In genomic region chr4:56048621-56049427, GRCh38 we compare ENCODE assay signal across 8 cellular contexts.
A peak's percentile ranks its signal among the peaks of the same experiment; 100 is the strongest.
DNase-seq lines count a peak whose midpoint lies in the region; ATAC-seq and TF ChIP-seq lines count a peak whose summit lies in the region.

No MANE protein-coding gene starts in this region.

- peaks cover 9% of the 10 kb centered on the region for H3K4me1 Mint-ChIP-seq in activated naive CD4-positive, alpha-beta T cell treated with anti-CD3 and anti-CD28 coated beads for 36 hours (ENCODE audit: low read depth)
- H3K4me1 Mint-ChIP-seq in glutamatergic neuron (ENCODE audit: low read depth, unreplicated experiment) = peaks cover 18% of the 10 kb centered on the region

- H3K27ac Mint-ChIP-seq in activated naive CD4-positive, alpha-beta T cell treated with anti-CD3 and anti-CD28 coated beads for 36 hours = no peak overlapping the region
- H3K27ac Mint-ChIP-seq in glutamatergic neuron (ENCODE audit: unreplicated experiment) = peak overlapping the region; percentile 94

- H3K9ac ChIP-seq in NT2/D1 (ENCODE audit: insufficient read length, low read depth) = peak overlapping the region; percentile 84

- TF ChIP-seq CTCF in glutamatergic neuron (IDR thresholded peaks at IDR 0.05; ENCODE audit: partially characterized antibody, unreplicated experiment) (no peak), omental fat pad (IDR thresholded peaks at IDR 0.05) (no peak)

- H3K27me3 Mint-ChIP-seq in activated naive CD4-positive, alpha-beta T cell treated with anti-CD3 and anti-CD28 coated beads for 36 hours (ENCODE audit: low read depth) = peaks cover 46% of the 10 kb centered on the region
- H3K27me3 Mint-ChIP-seq in glutamatergic neuron (ENCODE audit: unreplicated experiment) = peaks cover 12% of the 10 kb centered on the region

- no peaks in the 10 kb centered on the region for H3K9me3 Mint-ChIP-seq in activated naive CD4-positive, alpha-beta T cell treated with anti-CD3 and anti-CD28 coated beads for 36 hours
- peaks cover 12% of the 10 kb centered on the region for H3K9me3 Mint-ChIP-seq in glutamatergic neuron (ENCODE audit: unreplicated experiment)

- intact Hi-C loops in activated naive CD4-positive, alpha-beta T cell treated with anti-CD3 and anti-CD28 coated beads for 36 hours (cut with micrococcal nuclease) = loop anchor here (1.0 to 2.0 kb wide), 3 partner anchors 54 to 252 kb away; partner anchors contain the start of gene CEP135

- H3K4me3 ChIP-seq in NT2/D1 (ENCODE audit: insufficient read length, low read depth) = peak overlapping the region; percentile 66

- ATAC-seq in GM21423 (IDR thresholded peaks at IDR 0.05; ENCODE audit: unreplicated experiment) (peak; percentile 98), omental fat pad (ENCODE audit: low FRiP score) (peak; percentile 80)

- CTCF ChIA-PET in activated naive CD4-positive, alpha-beta T cell treated with anti-CD3 and anti-CD28 coated beads for 36 hours (lab: Charles Lee) = interaction anchor here (2.6 kb wide), 1 partner anchor 101 kb away, joined by 13 read pairs; the partner anchor contains the start of gene CEP135

- peak overlapping the region; percentile 70 for H3K4me3 Mint-ChIP-seq in activated naive CD4-positive, alpha-beta T cell treated with anti-CD3 and anti-CD28 coated beads for 36 hours
- peak overlapping the region; percentile 86 for H3K4me3 Mint-ChIP-seq in glutamatergic neuron (ENCODE audit: unreplicated experiment)

- H3K4me1 ChIP-seq in NT2/D1 (ENCODE audit: insufficient read depth, insufficient read length) = no peaks in the 10 kb centered on the region

- H3K36me3 ChIP-seq in NT2/D1 (ENCODE audit: insufficient read depth, insufficient read length, low read length) = no peaks in the 10 kb centered on the region

- DNase-seq in Daoy (ENCODE audit: low read depth) (peak; percentile 67), HPDE6-E6E7 (ENCODE audit: extremely low spot score) (peak; percentile 37), NT2/D1 (ENCODE audit: low read depth, low spot score) (peak; percentile 11), glutamatergic neuron (peak; percentile 88), omental fat pad (ENCODE audit: low spot score) (no peak), SIG-M5 treated with dmso at 0.1 percent for 504 hours (lab: John Stamatoyannopoulos, UW; ENCODE audit: unreplicated experiment) (no peak)
- DNase-seq in activated naive CD4-positive, alpha-beta T cell treated with anti-CD3 and anti-CD28 coated beads for 36 hours = peak; percentile 66

- no peaks in the 10 kb centered on the region for H3K27me3 ChIP-seq in NT2/D1 (ENCODE audit: insufficient read depth, insufficient read length)

- H3K9me3 ChIP-seq in NT2/D1 (ENCODE audit: insufficient read depth, low read length) = no peaks in the 10 kb centered on the region

- H3K36me3 Mint-ChIP-seq in activated naive CD4-positive, alpha-beta T cell treated with anti-CD3 and anti-CD28 coated beads for 36 hours (ENCODE audit: low read depth) = no peaks in the 10 kb centered on the region
- H3K36me3 Mint-ChIP-seq in glutamatergic neuron (ENCODE audit: unreplicated experiment) = no peaks in the 10 kb centered on the region

Comparison
In these comparisons a context has a peak if more than half of its experiments do, and no peak if none do; other contexts are left out.
1. DNase-seq: peak in Daoy (single experiment), HPDE6-E6E7 (single experiment), NT2/D1 (single experiment), activated naive CD4-positive, alpha-beta T cell treated with anti-CD3 and anti-CD28 coated beads for 36 hours (single experiment) and glutamatergic neuron (single experiment); none in omental fat pad (single experiment) and SIG-M5 treated with dmso at 0.1 percent for 504 hours (single experiment).